In the genomic region with DNA sequence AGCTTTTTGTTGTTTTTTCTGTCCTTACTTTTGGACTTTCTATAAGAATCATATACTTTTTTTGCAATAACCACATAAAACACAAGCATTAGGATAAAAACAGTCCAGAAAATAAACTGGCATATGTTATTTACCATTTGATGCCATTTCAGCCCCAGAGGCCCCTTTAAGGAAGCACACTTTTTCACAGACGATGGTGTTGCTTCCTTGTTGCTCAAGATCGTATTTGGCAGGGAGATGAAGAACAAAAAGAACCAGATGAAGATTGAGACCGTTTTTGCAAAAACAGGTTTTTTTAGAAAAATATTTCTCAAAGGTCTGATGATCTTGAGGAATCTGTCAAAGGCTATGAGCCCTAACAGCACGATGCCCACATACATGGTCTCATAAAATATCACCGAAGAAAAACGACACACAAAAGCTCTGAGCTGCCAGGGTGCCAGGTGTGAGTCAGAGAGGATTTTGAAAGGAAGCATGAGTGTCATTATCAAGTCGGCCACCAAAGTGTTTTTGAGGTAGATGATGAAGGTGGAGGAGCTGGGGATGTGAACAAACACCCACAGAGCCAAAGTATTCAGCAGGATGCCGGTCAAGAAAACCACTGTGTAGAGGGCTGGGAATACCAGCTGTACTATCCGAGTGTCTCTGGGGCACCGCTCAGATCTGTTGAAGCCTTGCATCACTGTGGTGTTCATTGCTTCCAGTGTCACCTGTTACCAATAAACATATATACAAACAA, we compare ENCODE assay signal across 9 cellular contexts. TPM values are rescaled to one million over a fixed set of nuclear protein-coding genes. Genes with fewer than 3 reads are reported as not detected.
DNase-seq lines count a peak whose midpoint lies in the region; ATAC-seq and TF ChIP-seq lines count a peak whose summit lies in the region.
"Had no signal": no experiment of that assay in that cellular context is flagged by ENCODE, and none has a peak within 500 bp of the region (broad histone marks: within the 10 kb centered on the region; RNA-seq: fewer than 3 reads in every experiment).

No MANE protein-coding gene starts in this region.

- peak overlapping the region; percentile 55 for H3K27ac ChIP-seq in caudate nucleus (ENCODE audit: low read depth, low read length)
- H3K27ac ChIP-seq: testis had no signal

- no peaks in the 10 kb centered on the region for H3K36me3 Mint-ChIP-seq in naive thymus-derived CD8-positive, alpha-beta T cell
- H3K36me3 Mint-ChIP-seq in progenitor cell of endocrine pancreas (ENCODE audit: insufficient read depth): no peaks in the 10 kb centered on the region

- peak overlapping the region; percentile 3 to 76 (median 43) for H3K4me3 Mint-ChIP-seq in naive thymus-derived CD8-positive, alpha-beta T cell
- H3K4me3 Mint-ChIP-seq in progenitor cell of endocrine pancreas (ENCODE audit: low read depth): no peak overlapping the region

- TF ChIP-seq CTCF in progenitor cell of endocrine pancreas (IDR thresholded peaks at IDR 0.05; ENCODE audit: unreplicated experiment): no peak

- peak; percentile 47 to 65 for ATAC-seq in naive thymus-derived CD8-positive, alpha-beta T cell
- no peak for ATAC-seq in HG03565 (IDR thresholded peaks at IDR 0.05; ENCODE audit: unreplicated experiment)

- peaks cover 4 to 16% (median 7%) of the 10 kb centered on the region in 4 donors for H3K4me1 Mint-ChIP-seq in naive thymus-derived CD8-positive, alpha-beta T cell
- H3K4me1 Mint-ChIP-seq in progenitor cell of endocrine pancreas (ENCODE audit: low read depth): no peaks in the 10 kb centered on the region

- peaks cover 2 to 24% (median 5%) of the 10 kb centered on the region in 5 donors for H3K27me3 Mint-ChIP-seq in naive thymus-derived CD8-positive, alpha-beta T cell
- H3K27me3 Mint-ChIP-seq in progenitor cell of endocrine pancreas: no peaks in the 10 kb centered on the region

- POLR2A ChIA-PET in naive thymus-derived CD8-positive, alpha-beta T cell (lab: Charles Lee): no interaction called here

- no peaks in the 10 kb centered on the region for H3K9me3 Mint-ChIP-seq in naive thymus-derived CD8-positive, alpha-beta T cell
- H3K9me3 Mint-ChIP-seq in progenitor cell of endocrine pancreas (ENCODE audit: low read depth): no peaks in the 10 kb centered on the region

- H3K27ac Mint-ChIP-seq in naive thymus-derived CD8-positive, alpha-beta T cell: peak overlapping the region in 5 of 10 donors; percentile 2 to 54 (median 19)
- H3K27ac Mint-ChIP-seq in progenitor cell of endocrine pancreas: no peak overlapping the region

- DNase-seq in ELR (ENCODE audit: low read depth): peak; percentile 42
- DNase-seq in NCI-H2107 (lab: John Stamatoyannopoulos, UW): peak; percentile 34
- peak in 4 of 61 donors; percentile 4 to 49 (median 6) for DNase-seq in caudate nucleus (lab: John Stamatoyannopoulos, UW)
- peak in 1 of 10 donors; percentile 60 for DNase-seq in naive thymus-derived CD8-positive, alpha-beta T cell
- no peak for DNase-seq in progenitor cell of endocrine pancreas (ENCODE audit: low spot score, unreplicated experiment)
- DNase-seq in AG08396 (ENCODE audit: low spot score): no peak
- no peak for DNase-seq in NCI-H774 (lab: John Stamatoyannopoulos, UW)
- DNase-seq: testis had no signal

RNA-seq across cellular contexts. Expression of a gene that starts 0.9 kb away (rescaled TPM):
- not detected for total RNA-seq in naive thymus-derived CD8-positive, alpha-beta T cell
- polyA plus RNA-seq in naive thymus-derived CD8-positive, alpha-beta T cell: under 1 TPM in 2 of 3 donors, not detected in 1; 0.05 to 0.06 TPM
- total RNA-seq in progenitor cell of endocrine pancreas: not detected in 2 replicates

RNA-seq across cellular contexts. Expression of a gene that starts 11.8 kb away (rescaled TPM):
- total RNA-seq in naive thymus-derived CD8-positive, alpha-beta T cell: not detected
- polyA plus RNA-seq in naive thymus-derived CD8-positive, alpha-beta T cell: not detected
- total RNA-seq in progenitor cell of endocrine pancreas: 0.18 TPM in 1 of 2 replicates, not detected in the other
- total RNA-seq: testis had no signal

RNA-seq across cellular contexts. Expression of a gene that starts 50.1 kb away (rescaled TPM):
- total RNA-seq in naive thymus-derived CD8-positive, alpha-beta T cell: under 1 TPM in 1 of 2 experiments, not detected in 1; 0.21 TPM
- polyA plus RNA-seq in naive thymus-derived CD8-positive, alpha-beta T cell: not detected
- total RNA-seq in progenitor cell of endocrine pancreas: not detected in 2 replicates

RNA-seq across cellular contexts. Expression of a gene that starts 56.1 kb away (rescaled TPM):
- total RNA-seq in naive thymus-derived CD8-positive, alpha-beta T cell: not detected
- not detected for polyA plus RNA-seq in naive thymus-derived CD8-positive, alpha-beta T cell
- not detected in 2 replicates for total RNA-seq in progenitor cell of endocrine pancreas
- total RNA-seq: testis had no signal

Comparison
In these comparisons a context has a peak if more than half of its experiments do, and no peak if none do; other contexts are left out.
1. DNase-seq: peak in ELR (single experiment) and NCI-H2107 (single experiment); none in progenitor cell of endocrine pancreas (single experiment), AG08396 (single experiment) and NCI-H774 (single experiment).